Comparison of ENCODE assay signal across 18 cellular contexts in genomic region chr9:135565141-135565628, GRCh38. TPM values are rescaled to one million over a fixed set of nuclear protein-coding genes. Genes with fewer than 3 reads are reported as not detected.
DNase-seq lines count a peak whose midpoint lies in the region; ATAC-seq and TF ChIP-seq lines count a peak whose summit lies in the region.
"Had no signal": no experiment of that assay in that cellular context is flagged by ENCODE, and none has a peak within 500 bp of the region (broad histone marks: within the 10 kb centered on the region; RNA-seq: fewer than 3 reads in every experiment).

No MANE protein-coding gene starts in this region.

- H3K9ac ChIP-seq in trophoblast cell (ENCODE audit: low read length): no peak overlapping the region

- H3K9me3 ChIP-seq in trophoblast cell (ENCODE audit: insufficient read depth, low read depth, low read length): peaks cover 6% of the 10 kb centered on the region

- H2AFZ ChIP-seq in trophoblast cell (ENCODE audit: insufficient read depth, low read length, poor library complexity): no peak overlapping the region

- no peak overlapping the region for H3K14ac ChIP-seq in trophoblast cell (ENCODE audit: low read length)

- H4K91ac ChIP-seq in trophoblast cell (ENCODE audit: low read depth, low read length): no peak overlapping the region

- no peak for TF ChIP-seq CTCF in WTC11 (IDR thresholded peaks at IDR 0.05)

- H3K4me2 ChIP-seq in trophoblast cell (ENCODE audit: low read length): no peak overlapping the region

- no peak overlapping the region for H3K4me3 Mint-ChIP-seq in WTC11
- no peak overlapping the region for H3K4me3 Mint-ChIP-seq in activated T-helper 1 cell treated with anti-CD3 and anti-CD28 coated beads, Interleukin-12 subunit alpha, Interleukin-12 subunit beta, Interleukin-2, Interleukin-4 antibody, amounts not matched to agents 30 ng/mL and 10 ng/mL and 1 ng/mL, durations not matched to agents 14 hours and 24 hours and 36 hours

- peaks cover 3% of the 10 kb centered on the region for H3K79me2 ChIP-seq in trophoblast cell (ENCODE audit: control insufficient read depth, insufficient read depth, low read length, poor library complexity)

- no peak for ATAC-seq in WTC11
- ATAC-seq in HG02798 (IDR thresholded peaks at IDR 0.05; ENCODE audit: poor library complexity, unreplicated experiment): no peak
- no peak for ATAC-seq in HG03280 (IDR thresholded peaks at IDR 0.05; ENCODE audit: unreplicated experiment)
- ATAC-seq: GM12878 had no signal

- no peaks in the 10 kb centered on the region for H3K27me3 Mint-ChIP-seq in WTC11 (ENCODE audit: low read depth)
- H3K27me3 Mint-ChIP-seq in activated T-helper 1 cell treated with anti-CD3 and anti-CD28 coated beads, Interleukin-12 subunit alpha, Interleukin-12 subunit beta, Interleukin-2, Interleukin-4 antibody, amounts not matched to agents 30 ng/mL and 10 ng/mL and 1 ng/mL, durations not matched to agents 14 hours and 24 hours and 36 hours (ENCODE audit: insufficient read depth): peaks cover 4% of the 10 kb centered on the region

- H2BK120ac ChIP-seq in trophoblast cell (ENCODE audit: insufficient read depth, low read length, poor library complexity): peak overlapping the region; percentile 15

- no peak overlapping the region for H3K27ac ChIP-seq in trophoblast cell (ENCODE audit: low read depth, low read length)
- H3K27ac ChIP-seq: C4-2B had no signal

- no peaks in the 10 kb centered on the region; the same call in 1 of the 2 replicates for H3K4me1 Mint-ChIP-seq in WTC11
- no peaks in the 10 kb centered on the region for H3K4me1 Mint-ChIP-seq in activated T-helper 1 cell treated with anti-CD3 and anti-CD28 coated beads, Interleukin-12 subunit alpha, Interleukin-12 subunit beta, Interleukin-2, Interleukin-4 antibody, amounts not matched to agents 30 ng/mL and 10 ng/mL and 1 ng/mL, durations not matched to agents 14 hours and 24 hours and 36 hours (ENCODE audit: low read depth)

- POLR2A ChIA-PET in WTC11 (lab: Charles Lee): no interaction called here

- intact Hi-C loops in activated T-helper 1 cell treated with anti-CD3 and anti-CD28 coated beads, Interleukin-12 subunit alpha, Interleukin-12 subunit beta, Interleukin-2, Interleukin-4 antibody, amounts not matched to agents 30 ng/mL and 10 ng/mL and 1 ng/mL, durations not matched to agents 14 hours and 24 hours and 36 hours (cut with micrococcal nuclease): no loop called here

- no peak overlapping the region for H2AK5ac ChIP-seq in trophoblast cell (ENCODE audit: low read length)

- peaks cover 7% of the 10 kb centered on the region for H3K79me1 ChIP-seq in trophoblast cell (ENCODE audit: low read length)

- H3K4me3 ChIP-seq in trophoblast cell (ENCODE audit: low read depth, low read length): no peak overlapping the region
- H3K4me3 ChIP-seq: GM12878 had no signal

- H3K18ac ChIP-seq in trophoblast cell (ENCODE audit: low read length): no peak overlapping the region

- no peak overlapping the region for H3K27ac Mint-ChIP-seq in WTC11
- no peak overlapping the region for H3K27ac Mint-ChIP-seq in activated T-helper 1 cell treated with anti-CD3 and anti-CD28 coated beads, Interleukin-12 subunit alpha, Interleukin-12 subunit beta, Interleukin-2, Interleukin-4 antibody, amounts not matched to agents 30 ng/mL and 10 ng/mL and 1 ng/mL, durations not matched to agents 14 hours and 24 hours and 36 hours

- H3K27me3 ChIP-seq in trophoblast cell (ENCODE audit: insufficient read depth, low read length): no peaks in the 10 kb centered on the region

- H3K36me3 Mint-ChIP-seq in WTC11: peaks cover 12% of the 10 kb centered on the region
- no peaks in the 10 kb centered on the region for H3K36me3 Mint-ChIP-seq in activated T-helper 1 cell treated with anti-CD3 and anti-CD28 coated beads, Interleukin-12 subunit alpha, Interleukin-12 subunit beta, Interleukin-2, Interleukin-4 antibody, amounts not matched to agents 30 ng/mL and 10 ng/mL and 1 ng/mL, durations not matched to agents 14 hours and 24 hours and 36 hours (ENCODE audit: low read depth)

- WGBS in trophoblast cell (ENCODE audit: extremely low coverage, insufficient coverage, insufficient read length): no CpG with 5 or more reads among the region's 9 CpGs

- H3K36me3 ChIP-seq in trophoblast cell (ENCODE audit: control insufficient read depth in 1 of 2, insufficient read depth in 2 of 2, low read length in 2 of 2): no peaks in the 10 kb centered on the region

- no peak overlapping the region for H4K12ac ChIP-seq in trophoblast cell (ENCODE audit: low read depth, low read length)

- peaks cover 12 to 13% of the 10 kb centered on the region in 2 experiments for H3K4me1 ChIP-seq in trophoblast cell (ENCODE audit: control insufficient read depth in 1 of 2, insufficient read depth in 2 of 2, low read length in 2 of 2)

- peak; percentile 21 for DNase-seq in activated CD4-positive, CD25-positive, alpha-beta regulatory T cell treated with anti-CD3 and anti-CD28 coated beads, Interleukin-2, amount 50 U/mL, for 72 hours
- DNase-seq in activated CD4-positive, CD25-positive, alpha-beta regulatory T cell (lab: John Stamatoyannopoulos, UW): no peak
- DNase-seq in WTC11 (ENCODE audit: low spot score): no peak
- DNase-seq in trophoblast cell: no peak
- DNase-seq in cortex of kidney (lab: John Stamatoyannopoulos, UW): no peak
- no peak for DNase-seq in activated T-helper 1 cell treated with anti-CD3 and anti-CD28 coated beads, Interleukin-12 subunit alpha, Interleukin-12 subunit beta, Interleukin-2, Interleukin-4 antibody, amounts not matched to agents 30 ng/mL and 10 ng/mL and 1 ng/mL, durations not matched to agents 14 hours and 24 hours and 36 hours (ENCODE audit: low spot score)
- DNase-seq: DMS53, HCEC 1CT, NCI-H1092, NCI-H1694, NCI-H2107, NCI-H774 had no signal

- CTCF ChIA-PET in WTC11 (lab: Charles Lee): interaction anchor here (0.9 to 1.5 kb wide), 3 partner anchors 9 to 61 kb away, joined by 3 to 4 read pairs (median 3); no protein-coding TSS in a partner anchor

- H3K23ac ChIP-seq in trophoblast cell (ENCODE audit: low read length): no peak overlapping the region

- H3K4ac ChIP-seq in trophoblast cell (ENCODE audit: low read depth, low read length): no peak overlapping the region

- peaks cover 15% of the 10 kb centered on the region for H3K9me3 Mint-ChIP-seq in WTC11
- no peaks in the 10 kb centered on the region for H3K9me3 Mint-ChIP-seq in activated T-helper 1 cell treated with anti-CD3 and anti-CD28 coated beads, Interleukin-12 subunit alpha, Interleukin-12 subunit beta, Interleukin-2, Interleukin-4 antibody, amounts not matched to agents 30 ng/mL and 10 ng/mL and 1 ng/mL, durations not matched to agents 14 hours and 24 hours and 36 hours

- no peak overlapping the region for H4K8ac ChIP-seq in trophoblast cell (ENCODE audit: low read depth, low read length)

- H2BK12ac ChIP-seq in trophoblast cell (ENCODE audit: low read length): no peak overlapping the region

- no peak overlapping the region for H2BK5ac ChIP-seq in trophoblast cell (ENCODE audit: low read depth, low read length, poor library complexity)

TF ChIP-seq in WTC11, 78 proteins besides CTCF, POLR2A, EP300 and RAD21:
- TF ChIP-seq ZNF423 (CRISPR knock-in tag; IDR thresholded peaks at IDR 0.05): 0 out of 2 replicates have a peak, but pooled peaks have one; percentile 12
- TF ChIP-seq TEAD4 (CRISPR knock-in tag; IDR thresholded peaks at IDR 0.05): no peak

RNA-seq across cellular contexts. Expression of gene PAEP, which starts 3.6 kb away (rescaled TPM):
- total RNA-seq in WTC11 (2021): not detected in 3 replicates
- polyA plus RNA-seq in trophoblast cell (2013): 4.9 and 5.6 TPM in 2 replicates
- total RNA-seq in activated T-helper 1 cell treated with anti-CD3 and anti-CD28 coated beads, Interleukin-12 subunit alpha, Interleukin-12 subunit beta, Interleukin-2, Interleukin-4 antibody, amounts not matched to agents 30 ng/mL and 10 ng/mL and 1 ng/mL, durations not matched to agents 14 hours and 24 hours and 36 hours: not detected in 2 replicates
- total RNA-seq: G401, GM12878, HT-29 had no signal
- polyA plus RNA-seq: GM12878 had no signal

RNA-seq across cellular contexts. Expression of gene OBP2A, which starts 19.3 kb away (rescaled TPM):
- not detected in 3 replicates for total RNA-seq in WTC11 (2021)
- 0.08 TPM in 1 of 2 replicates, not detected in the other for polyA plus RNA-seq in trophoblast cell (2013)
- not detected in 2 replicates for total RNA-seq in activated T-helper 1 cell treated with anti-CD3 and anti-CD28 coated beads, Interleukin-12 subunit alpha, Interleukin-12 subunit beta, Interleukin-2, Interleukin-4 antibody, amounts not matched to agents 30 ng/mL and 10 ng/mL and 1 ng/mL, durations not matched to agents 14 hours and 24 hours and 36 hours
- total RNA-seq: G401, GM12878, HT-29 had no signal
- polyA plus RNA-seq: GM12878 had no signal

RNA-seq across cellular contexts. Expression of gene LCN1, which starts 43.9 kb away (rescaled TPM):
- not detected in 3 replicates for total RNA-seq in WTC11 (2021)
- polyA plus RNA-seq in trophoblast cell (2013): 0.14 and 0.15 TPM in 2 replicates
- not detected in 2 replicates for total RNA-seq in activated T-helper 1 cell treated with anti-CD3 and anti-CD28 coated beads, Interleukin-12 subunit alpha, Interleukin-12 subunit beta, Interleukin-2, Interleukin-4 antibody, amounts not matched to agents 30 ng/mL and 10 ng/mL and 1 ng/mL, durations not matched to agents 14 hours and 24 hours and 36 hours
- total RNA-seq: G401, GM12878, HT-29 had no signal
- polyA plus RNA-seq: GM12878 had no signal
